In the genomic region with DNA sequence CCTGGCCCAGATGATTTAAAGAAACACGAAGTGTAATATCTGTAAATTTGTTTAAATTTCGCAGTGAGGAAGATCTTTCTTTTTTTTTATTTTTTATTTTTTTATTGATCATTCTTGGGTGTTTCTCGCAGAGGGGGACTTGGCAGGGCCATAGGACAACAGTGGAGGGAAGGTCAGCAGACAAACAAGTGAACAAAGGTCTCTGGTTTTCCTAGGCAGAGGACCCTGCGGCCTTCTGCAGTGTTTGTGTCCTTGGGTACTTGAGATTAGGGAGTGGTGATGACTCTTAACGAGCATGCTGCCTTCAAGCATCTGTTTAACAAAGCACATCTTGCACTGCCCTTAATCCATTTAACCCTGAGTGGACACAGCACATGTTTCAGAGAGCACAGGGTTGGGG, we compare ENCODE assay signal across 1 cellular context. TPM values are rescaled to one million over a fixed set of nuclear protein-coding genes. Genes with fewer than 3 reads are reported as not detected.
"Had no signal": no experiment of that assay in that cellular context is flagged by ENCODE, and none has a peak within 500 bp of the region (broad histone marks: within the 10 kb centered on the region; RNA-seq: fewer than 3 reads in every experiment).

No MANE protein-coding gene starts in this region.

RNA-seq across cellular contexts. Expression of a gene that starts 14.3 kb away (rescaled TPM):
- total RNA-seq: G401 had no signal
